In the genomic region with DNA sequence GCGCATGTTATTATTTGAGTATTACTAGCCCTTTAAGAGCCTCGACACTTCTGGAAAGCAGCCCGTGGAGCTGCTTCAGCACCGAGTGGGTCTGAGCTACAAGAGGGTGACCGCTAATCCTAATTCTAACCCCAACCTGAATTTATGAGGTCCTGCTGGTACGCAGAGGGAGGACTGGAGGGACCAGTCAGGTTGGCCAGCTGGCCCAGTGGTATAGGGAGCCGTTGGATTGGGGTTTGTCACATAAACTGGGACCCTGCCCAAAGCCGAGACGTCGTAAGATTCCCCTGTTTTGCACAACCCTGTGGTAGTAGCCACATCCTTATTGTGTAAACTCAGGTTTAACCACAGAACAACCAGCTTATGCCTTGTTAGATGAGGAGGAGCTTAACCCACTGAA, we compare ENCODE assay signal across 11 cellular contexts.
DNase-seq lines count a peak whose midpoint lies in the region; ATAC-seq and TF ChIP-seq lines count a peak whose summit lies in the region.
"Had no signal": no experiment of that assay in that cellular context is flagged by ENCODE, and none has a peak within 500 bp of the region (broad histone marks: within the 10 kb centered on the region; RNA-seq: fewer than 3 reads in every experiment).

No MANE protein-coding gene starts in this region.

- DNase-seq in Right ventricle myocardium superior (no peak), Right ventricle myocardium inferior (ENCODE audit: missing footprints) (no peak), RPMI8226 (peak; percentile 69), GM10248 (ENCODE audit: extremely low spot score) (no peak), NCI-H1417 (lab: John Stamatoyannopoulos, UW) (no peak)
- DNase-seq: kidney had no signal

- peak overlapping the region; percentile 31 to 67 (median 59) for H3K4me3 ChIP-seq in subcutaneous abdominal adipose tissue (ENCODE audit: low read depth in 1 of 5, low read length in 5 of 5)
- H3K4me3 ChIP-seq: thoracic aorta had no signal

- ATAC-seq in Right ventricle myocardium superior (ENCODE audit: poor library complexity) (peak; percentile 28), Right ventricle myocardium inferior (no peak), esophagus mucosa (peak; percentile 41), HG03378 (IDR thresholded peaks at IDR 0.05; ENCODE audit: unreplicated experiment) (no peak)

- POLR2A ChIA-PET in GM10248 (lab: Yijun Ruan, JAX): no interaction called here

- peaks cover 2 to 29% (median 16%) of the 10 kb centered on the region in 5 donors for H3K4me1 ChIP-seq in subcutaneous abdominal adipose tissue (ENCODE audit: control insufficient read depth in 5 of 5, insufficient read depth in 5 of 5, low read length in 5 of 5)

- CTCF ChIA-PET in GM10248 (lab: Yijun Ruan, JAX): no interaction called here

- TF ChIP-seq CTCF in GM10248 (IDR thresholded peaks at IDR 0.05; ENCODE audit: control extremely low read depth, extremely low read depth, low read depth, missing control alignments): no peak

- H3K27ac ChIP-seq in subcutaneous abdominal adipose tissue (ENCODE audit: low read depth, low read length): no peak overlapping the region
- H3K27ac ChIP-seq: C4-2B, thoracic aorta had no signal

- no peaks in the 10 kb centered on the region for H3K9me3 ChIP-seq in subcutaneous abdominal adipose tissue (ENCODE audit: control insufficient read depth in 5 of 5, low read length in 5 of 5)
- H3K9me3 ChIP-seq: thoracic aorta had no signal

- H3K9ac ChIP-seq in subcutaneous abdominal adipose tissue (ENCODE audit: low read length in 5 of 5): peak overlapping the region in 2 of 5 donors; percentile 4 to 11

- intact Hi-C loops in Right ventricle myocardium superior (cut with DNase I) (no loop called here), Right ventricle myocardium inferior (cut with DNase I) (loop anchor here (5.0 kb wide), 1 partner anchor 200 kb away; no protein-coding TSS in a partner anchor)

- H3K36me3 ChIP-seq in subcutaneous abdominal adipose tissue (ENCODE audit: control insufficient read depth in 5 of 5, insufficient read depth in 5 of 5, low read length in 5 of 5): no peaks in the 10 kb centered on the region
- H3K36me3 ChIP-seq: thoracic aorta had no signal

- no peaks in the 10 kb centered on the region for H3K27me3 ChIP-seq in subcutaneous abdominal adipose tissue (ENCODE audit: control insufficient read depth in 5 of 5, insufficient read depth in 4 of 5, low read length in 5 of 5)

Comparison
In these comparisons a context has a peak if more than half of its experiments do, and no peak if none do; other contexts are left out.
1. ATAC-seq: peak in Right ventricle myocardium superior (single experiment) and esophagus mucosa (single experiment); none in Right ventricle myocardium inferior (single experiment) and HG03378 (single experiment).